In genomic region chr19:36139473-36140288, GRCh38 we compare ENCODE assay signal across 8 cellular contexts. TPM values are rescaled to one million over a fixed set of nuclear protein-coding genes. Genes with fewer than 3 reads are reported as not detected.
A peak's percentile ranks its signal among the peaks of the same experiment; 100 is the strongest.
DNase-seq lines count a peak whose midpoint lies in the region; ATAC-seq, FAIRE-seq and TF ChIP-seq lines count a peak whose summit lies in the region.

TSS of gene CAPNS1 (plus strand) at chr19:36140066. CDS start at chr19:36141012, 946 bp downstream.

- peak; percentile 62 for ATAC-seq in HG03457 (IDR thresholded peaks at IDR 0.05; ENCODE audit: unreplicated experiment)
- peak; percentile 91 for ATAC-seq in left lung

- H3K4me3 ChIP-seq in BLaER1: peak within 1 kb of the TSS; percentile 84
- peak within 1 kb of the TSS; percentile 81 for H3K4me3 ChIP-seq in coronary artery
- peak within 1 kb of the TSS; percentile 87 to 96 for H3K4me3 ChIP-seq in left lung

- H3K9me3 ChIP-seq in BLaER1 (no peaks in the 10 kb centered on the region), left lung (no peaks in the 10 kb centered on the region)

- H3K36me3 ChIP-seq in BLaER1 (peaks cover 25% of the 10 kb centered on the region), left lung (peaks cover 0 to 31% of the 10 kb centered on the region in 2 donors)

- H4K20me1 ChIP-seq in BLaER1: peaks cover 23% of the 10 kb centered on the region

- TF ChIP-seq CTCF in coronary artery (IDR thresholded peaks at IDR 0.05): no peak
- TF ChIP-seq CTCF in left lung (IDR thresholded peaks at IDR 0.05): no peak

- H3K27ac ChIP-seq in BLaER1: peak within 1 kb of the TSS; percentile 86
- peak within 1 kb of the TSS; percentile 87 to 97 for H3K27ac ChIP-seq in coronary artery
- H3K27ac ChIP-seq in left lung: peak within 1 kb of the TSS; percentile 91 to 96

- intact Hi-C loops in left lung (cut with DNase I): no loop called here

- H3K9ac ChIP-seq in BLaER1: peak within 1 kb of the TSS; percentile 89

- H3K4me1 ChIP-seq in BLaER1: peaks cover 17% of the 10 kb centered on the region
- H3K4me1 ChIP-seq in left lung: peaks cover 5 to 45% of the 10 kb centered on the region in 2 donors

- no peaks in the 10 kb centered on the region for H3K27me3 ChIP-seq in BLaER1
- no peaks in the 10 kb centered on the region for H3K27me3 ChIP-seq in left lung

- FAIRE-seq in GM19239 (lab: Jason Lieb, UNC): peak; percentile 86

- peak within 1 kb of the TSS; percentile 88 for H3K4me2 ChIP-seq in BLaER1

- DNase-seq in GM19239 (ENCODE audit: insufficient read length, low spot score): peak; percentile 92
- peak; percentile 76 for DNase-seq in NCI-H524 treated with DMSO at 0.1 percent for 48 hours (lab: John Stamatoyannopoulos, UW)
- DNase-seq in activated CD4-positive, alpha-beta T cell treated with anti-CD3 and anti-CD28 coated beads for 48 hours: peak; percentile 95
- peak; percentile 98 for DNase-seq in coronary artery (ENCODE audit: low spot score)
- peak; percentile 98 to 100 for DNase-seq in left lung
- peak; percentile 89 for DNase-seq in stimulated activated CD4-positive, alpha-beta T cell treated with anti-CD3 and anti-CD28 coated beads, Interleukin-2, amount 100 ng/mL, for 48 hours

RNA-seq across cellular contexts. Expression of gene CAPNS1, which starts in this region (rescaled TPM):
- 100 to 1,000 TPM; 688 to 720 TPM for total RNA-seq in left lung

Comparison
In these comparisons a context has a peak if more than half of its experiments do, and no peak if none do; other contexts are left out.
1. Peak in every context shown above with its lines: DNase-seq, ATAC-seq, H3K4me3 ChIP-seq and H3K27ac ChIP-seq.